1 cellular context compared by ENCODE assay signal in genomic region chr10:110176626-110177025, GRCh38.
TF ChIP-seq lines count a peak whose summit lies in the region.

No MANE protein-coding gene starts in this region.

TF ChIP-seq in IMR-90, 13 proteins besides CTCF, POLR2A, EP300 and RAD21:
- no peak for TF ChIP-seq CHD1 (IDR thresholded peaks at IDR 0.05; ENCODE audit: low read depth, low read length)
- TF ChIP-seq USF2 (IDR thresholded peaks at IDR 0.05; ENCODE audit: low read depth, low read length) = no peak
- no peak for TF ChIP-seq MXI1 (IDR thresholded peaks at IDR 0.05; ENCODE audit: borderline replicate concordance, low read depth, low read length)
TF ChIP-seq in IMR-90: peak in this region for 0.
